In genomic region chr2:120373424-120373823, GRCh38 we compare ENCODE assay signal across 17 cellular contexts. TPM values are rescaled to one million over a fixed set of nuclear protein-coding genes. Genes with fewer than 3 reads are reported as not detected.
"Had no signal": no experiment of that assay in that cellular context is flagged by ENCODE, and none has a peak within 500 bp of the region (broad histone marks: within the 10 kb centered on the region; RNA-seq: fewer than 3 reads in every experiment).

No MANE protein-coding gene starts in this region.

- H3K4me3 ChIP-seq: ascending aorta, breast epithelium, left lung, skin epidermis, suprapubic skin, transverse colon, uterus had no signal

- H3K36me3 ChIP-seq: ascending aorta, breast epithelium, left lung, suprapubic skin, transverse colon, uterus had no signal

- H3K4me1 ChIP-seq: ascending aorta, breast epithelium, left lung, suprapubic skin, transverse colon, uterus had no signal

- H3K27ac ChIP-seq: ascending aorta, breast epithelium, left lung, skin epidermis, suprapubic skin, transverse colon, uterus, VCaP had no signal

- DNase-seq: activated CD4-positive, alpha-beta T cell treated with anti-CD3 and anti-CD28 coated beads for 1 hour; activated CD8-positive, alpha-beta memory T cell treated with anti-CD3 and anti-CD28 coated beads for 24 hours; activated CD8-positive, alpha-beta memory T cell treated with anti-CD3 and anti-CD28 coated beads, Interleukin-2, amount 50 U/mL, for 48 hours; activated effector memory CD4-positive, alpha-beta T cell treated with Interleukin-2 at 50 U/mL for 16 hours; activated naive CD4-positive, alpha-beta T cell treated with anti-CD3 and anti-CD28 coated beads, Interleukin-2, amount 10 ng/mL, durations not matched to agents 7 days and 5 days; activated T-cell treated with anti-CD3 and anti-CD28 coated beads, Interleukin-2, amount 50 U/mL, for 48 hours; cortex of kidney; T-helper 2 cell; transverse colon; uterus had no signal

- H3K27me3 ChIP-seq: ascending aorta, breast epithelium, uterus had no signal

- H3K9me3 ChIP-seq: ascending aorta, breast epithelium, left lung, suprapubic skin, transverse colon, uterus had no signal

RNA-seq across cellular contexts. Expression of gene INHBB, which starts 27.5 kb away (rescaled TPM):
- total RNA-seq: progenitor cell of endocrine pancreas had no signal
